ENCODE assay signal across 20 cellular contexts in the genomic region with DNA sequence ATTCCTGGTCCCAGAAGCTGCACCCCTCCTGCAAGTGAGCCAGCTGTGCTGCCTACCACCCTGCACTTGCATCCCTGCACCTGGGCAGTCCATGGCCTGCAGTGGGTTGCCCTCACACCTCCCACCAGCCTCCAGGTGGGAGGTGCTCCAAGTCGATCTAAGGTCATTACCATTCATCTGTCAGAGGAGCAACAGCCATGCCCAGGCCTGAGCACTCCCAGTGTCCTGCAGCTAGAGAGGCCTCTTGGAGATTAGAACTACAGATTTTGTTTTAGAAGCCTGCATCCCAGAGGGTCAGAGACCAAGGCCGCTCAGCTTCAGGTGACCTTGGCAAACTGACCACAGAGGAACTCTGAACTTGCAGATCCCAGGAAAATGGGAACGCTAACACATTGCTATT. TPM values are rescaled to one million over a fixed set of nuclear protein-coding genes. Genes with fewer than 3 reads are reported as not detected.
DNase-seq lines count a peak whose midpoint lies in the region; ATAC-seq and TF ChIP-seq lines count a peak whose summit lies in the region.
"Had no signal": no experiment of that assay in that cellular context is flagged by ENCODE, and none has a peak within 500 bp of the region (broad histone marks: within the 10 kb centered on the region; RNA-seq: fewer than 3 reads in every experiment).

No MANE protein-coding gene starts in this region.

- H3K18ac ChIP-seq in trophoblast cell (ENCODE audit: low read length) = no peak overlapping the region

- H4K8ac ChIP-seq in trophoblast cell (ENCODE audit: low read depth, low read length) = no peak overlapping the region

- no peak for DNase-seq in HL-60 (ENCODE audit: low read depth in 1 of 2, low spot score in 1 of 2)
- no peak for DNase-seq in WTC11 (ENCODE audit: low spot score)
- DNase-seq in left kidney (ENCODE audit: low read depth, low spot score) = peak; percentile 47
- no peak for DNase-seq in trophoblast cell
- no peak for DNase-seq in T-cell
- no peak for DNase-seq in activated T-cell treated with anti-CD3 and anti-CD28 coated beads, Interleukin-2, amount 50 U/mL, for 48 hours
- DNase-seq: GM23248, IMR-90, Kasumi-1, NCI-H1105 treated with DMSO at 0.1 percent for 48 hours, NCI-H1694 treated with DMSO at 0.1 percent for 48 hours, NCI-H2107, NCI-H2227 treated with DMSO at 0.1 percent for 48 hours, NCI-H524 treated with DMSO at 0.1 percent for 48 hours, SK-N-SH had no signal

- peak overlapping the region; percentile 66; the same call in 1 of the 2 replicates for H3K27ac Mint-ChIP-seq in WTC11
- no peak overlapping the region for H3K27ac Mint-ChIP-seq in T-cell
- H3K27ac Mint-ChIP-seq: CD14-positive monocyte had no signal

- H2BK5ac ChIP-seq in trophoblast cell (ENCODE audit: low read depth, low read length, poor library complexity) = no peak overlapping the region

- no peak overlapping the region for H2BK12ac ChIP-seq in trophoblast cell (ENCODE audit: low read length)

- ATAC-seq in WTC11 = peak; percentile 29
- no peak for ATAC-seq in GM21723 (IDR thresholded peaks at IDR 0.05; ENCODE audit: unreplicated experiment)
- no peak for ATAC-seq in T-cell (replicated peaks in 1 of 4)
- no peak for ATAC-seq in GM18858 (IDR thresholded peaks at IDR 0.05; ENCODE audit: unreplicated experiment)
- ATAC-seq: Panc1, Right ventricle myocardium inferior had no signal

- H3K4me3 ChIP-seq in HL-60 (replicated peaks; ENCODE audit: insufficient read depth, low read length) (no peak overlapping the region), trophoblast cell (ENCODE audit: low read depth, low read length) (no peak overlapping the region)
- H3K4me3 ChIP-seq: GM23248 had no signal

- H3K9ac ChIP-seq in trophoblast cell (ENCODE audit: low read length) = peak overlapping the region; percentile 44
- H3K9ac ChIP-seq: GM23248, SK-N-SH had no signal

- H3K79me2 ChIP-seq in trophoblast cell (ENCODE audit: control insufficient read depth, insufficient read depth, low read length, poor library complexity) = no peaks in the 10 kb centered on the region

- no peaks in the 10 kb centered on the region for H3K79me1 ChIP-seq in trophoblast cell (ENCODE audit: low read length)

- no peaks in the 10 kb centered on the region for H3K36me3 Mint-ChIP-seq in WTC11
- no peaks in the 10 kb centered on the region for H3K36me3 Mint-ChIP-seq in T-cell
- H3K36me3 Mint-ChIP-seq: CD14-positive monocyte had no signal

- no peak overlapping the region for H3K23ac ChIP-seq in trophoblast cell (ENCODE audit: low read length)

- CTCF ChIA-PET in WTC11 (lab: Charles Lee) (interaction anchor here (0.5 to 1.9 kb wide), 5 partner anchors 8 to 1090 kb away, joined by 3 to 7 read pairs (median 4); partner anchors contain the start of gene CHST13), T-cell (lab: Charles Lee) (no interaction called here)

- no peak overlapping the region for H2BK120ac ChIP-seq in trophoblast cell (ENCODE audit: insufficient read depth, low read length, poor library complexity)

- no peaks in the 10 kb centered on the region for H3K9me3 Mint-ChIP-seq in WTC11
- no peaks in the 10 kb centered on the region for H3K9me3 Mint-ChIP-seq in T-cell

- H3K27me3 ChIP-seq in HL-60 (ENCODE audit: insufficient read depth, poor library complexity, severe bottlenecking) = no peaks in the 10 kb centered on the region
- H3K27me3 ChIP-seq in trophoblast cell (ENCODE audit: insufficient read depth, low read length) = no peaks in the 10 kb centered on the region

- no peaks in the 10 kb centered on the region for H3K9me3 ChIP-seq in trophoblast cell (ENCODE audit: insufficient read depth, low read depth, low read length)
- H3K9me3 ChIP-seq: SK-N-SH had no signal

- TF ChIP-seq CTCF in HL-60 (IDR thresholded peaks at IDR 0.05; ENCODE audit: insufficient read depth, low read length) = no peak
- no peak for TF ChIP-seq CTCF in WTC11 (IDR thresholded peaks at IDR 0.05)

- H2AK5ac ChIP-seq in trophoblast cell (ENCODE audit: low read length) = no peak overlapping the region

- H3K36me3 ChIP-seq in trophoblast cell (ENCODE audit: control insufficient read depth in 1 of 2, insufficient read depth in 2 of 2, low read length in 2 of 2) = no peaks in the 10 kb centered on the region

- H3K4me2 ChIP-seq in trophoblast cell (ENCODE audit: low read length) = no peak overlapping the region
- H3K4me2 ChIP-seq: SK-N-SH had no signal

- H4K91ac ChIP-seq in trophoblast cell (ENCODE audit: low read depth, low read length) = no peak overlapping the region

- H3K27me3 Mint-ChIP-seq in WTC11 (ENCODE audit: low read depth) (no peaks in the 10 kb centered on the region; the same call in 1 of the 2 replicates), T-cell (no peaks in the 10 kb centered on the region)

- H3K4ac ChIP-seq in trophoblast cell (ENCODE audit: low read depth, low read length) = no peak overlapping the region

- no CpG with 5 or more reads among the region's 3 CpGs for WGBS in trophoblast cell (ENCODE audit: extremely low coverage, insufficient coverage, insufficient read length)

- H4K12ac ChIP-seq in trophoblast cell (ENCODE audit: low read depth, low read length) = no peak overlapping the region

- peaks cover 34% of the 10 kb centered on the region for H3K4me1 Mint-ChIP-seq in WTC11
- H3K4me1 Mint-ChIP-seq in T-cell = peaks cover 9 to 16% (median 12%) of the 10 kb centered on the region in 3 donors

- no peak overlapping the region for H3K14ac ChIP-seq in trophoblast cell (ENCODE audit: low read length)

- POLR2A ChIA-PET in WTC11 (lab: Charles Lee) = interaction anchor here (0.9 to 1.3 kb wide), 2 partner anchors 8 to 136 kb away, joined by 3 to 5 read pairs; no protein-coding TSS in a partner anchor
- POLR2A ChIA-PET in T-cell (lab: Charles Lee) = no interaction called here

- peaks cover 0 to 8% of the 10 kb centered on the region in 2 experiments for H3K4me1 ChIP-seq in trophoblast cell (ENCODE audit: control insufficient read depth in 1 of 2, insufficient read depth in 2 of 2, low read length in 2 of 2)

- H2AFZ ChIP-seq in trophoblast cell (ENCODE audit: insufficient read depth, low read length, poor library complexity) = no peak overlapping the region
- H2AFZ ChIP-seq: GM23248 had no signal

- peak overlapping the region; percentile 22 for H3K27ac ChIP-seq in HL-60 (replicated peaks)
- H3K27ac ChIP-seq in trophoblast cell (ENCODE audit: low read depth, low read length) = no peak overlapping the region
- H3K27ac ChIP-seq: GM23248 had no signal

- H3K4me3 Mint-ChIP-seq in WTC11 (no peak overlapping the region), T-cell (no peak overlapping the region)
- H3K4me3 Mint-ChIP-seq: CD14-positive monocyte had no signal

TF ChIP-seq in WTC11, 78 proteins besides CTCF, POLR2A, EP300 and RAD21:
- TF ChIP-seq ZNF138 (CRISPR knock-in tag; conservative IDR thresholded peaks at IDR 0.05) = 0 out of 2 replicates have a peak, but pooled peaks have one; percentile 42
- TF ChIP-seq, protein P1, sequence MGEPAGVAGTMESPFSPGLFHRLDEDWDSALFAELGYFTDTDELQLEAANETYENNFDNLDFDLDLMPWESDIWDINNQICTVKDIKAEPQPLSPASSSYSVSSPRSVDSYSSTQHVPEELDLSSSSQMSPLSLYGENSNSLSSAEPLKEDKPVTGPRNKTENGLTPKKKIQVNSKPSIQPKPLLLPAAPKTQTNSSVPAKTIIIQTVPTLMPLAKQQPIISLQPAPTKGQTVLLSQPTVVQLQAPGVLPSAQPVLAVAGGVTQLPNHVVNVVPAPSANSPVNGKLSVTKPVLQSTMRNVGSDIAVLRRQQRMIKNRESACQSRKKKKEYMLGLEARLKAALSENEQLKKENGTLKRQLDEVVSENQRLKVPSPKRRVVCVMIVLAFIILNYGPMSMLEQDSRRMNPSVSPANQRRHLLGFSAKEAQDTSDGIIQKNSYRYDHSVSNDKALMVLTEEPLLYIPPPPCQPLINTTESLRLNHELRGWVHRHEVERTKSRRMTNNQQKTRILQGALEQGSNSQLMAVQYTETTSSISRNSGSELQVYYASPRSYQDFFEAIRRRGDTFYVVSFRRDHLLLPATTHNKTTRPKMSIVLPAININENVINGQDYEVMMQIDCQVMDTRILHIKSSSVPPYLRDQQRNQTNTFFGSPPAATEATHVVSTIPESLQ (CRISPR knock-in tag; IDR thresholded peaks at IDR 0.05) = no peak

RNA-seq across cellular contexts. Expression of gene ZXDC, which starts 9.0 kb away (rescaled TPM):
- total RNA-seq in WTC11 (2021) (32.9 to 34.7 TPM (median 33.4 TPM) in 3 replicates), T-cell (10 to 100 TPM; 57.6 to 68.7 (median 61.8) TPM)
- 8.6 and 9.1 TPM in 2 replicates for polyA plus RNA-seq in trophoblast cell (2013)

RNA-seq across cellular contexts. Expression of gene UROC1, which starts 32.9 kb away (rescaled TPM):
- total RNA-seq in WTC11 (2021) = 0.09 TPM in 1 of 3 replicates, not detected in the others
- polyA plus RNA-seq in trophoblast cell (2013) = not detected in 2 replicates
- under 1 TPM in 1 of 5 donors, not detected in 4; 0.09 TPM for total RNA-seq in T-cell
- total RNA-seq: GM23248, IMR-90, Right ventricle myocardium inferior had no signal
- polyA plus RNA-seq: CD14-positive monocyte, GM23248, IMR-90, SK-N-SH had no signal

RNA-seq across cellular contexts. Expression of gene CHST13, which starts 39.3 kb away (rescaled TPM):
- total RNA-seq in WTC11 (2021) = 4.1 to 6.8 TPM (median 6.4 TPM) in 3 replicates
- polyA plus RNA-seq in trophoblast cell (2013) = not detected in 2 replicates
- total RNA-seq in T-cell = under 1 TPM in 1 of 5 donors, not detected in 4; 0.20 TPM
- total RNA-seq: GM23248, IMR-90 had no signal
- polyA plus RNA-seq: IMR-90 had no signal
